ENCODE assay signal across 14 cellular contexts in the genomic region with DNA sequence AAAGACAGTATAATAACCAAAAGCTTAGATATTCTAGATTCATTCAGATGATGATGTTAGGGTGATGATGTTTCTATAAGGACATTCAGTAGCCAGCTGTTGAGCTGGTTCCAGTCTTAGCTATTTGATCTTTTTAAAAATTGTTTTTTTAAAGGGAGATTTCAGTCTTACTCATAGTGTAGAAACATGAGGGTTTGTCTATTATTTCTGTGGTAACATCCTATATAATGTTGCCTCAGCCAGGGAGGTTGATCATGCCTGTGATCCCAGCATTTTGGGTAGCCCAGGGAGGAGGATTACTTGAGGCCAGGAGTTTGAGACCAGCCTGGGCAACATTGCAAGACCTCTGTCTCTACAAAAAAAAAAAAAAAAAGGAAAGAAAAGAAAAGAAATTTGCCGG.
DNase-seq lines count a peak whose midpoint lies in the region; ATAC-seq and TF ChIP-seq lines count a peak whose summit lies in the region.
"Had no signal": no experiment of that assay in that cellular context is flagged by ENCODE, and none has a peak within 500 bp of the region (broad histone marks: within the 10 kb centered on the region; RNA-seq: fewer than 3 reads in every experiment).

No MANE protein-coding gene starts in this region.

- intact Hi-C loops in naive thymus-derived CD4-positive, alpha-beta T cell (cut with micrococcal nuclease), result no loop called here

- H3K4me3 ChIP-seq in CD4-positive, CD25-positive, alpha-beta regulatory T cell (ENCODE audit: low read depth, low read length), result peak overlapping the region; percentile 26
- no peak overlapping the region for H3K4me3 ChIP-seq in naive thymus-derived CD4-positive, alpha-beta T cell (ENCODE audit: low read length)
- H3K4me3 ChIP-seq in hepatocyte, result no peak overlapping the region

- no peak for TF ChIP-seq CTCF in hepatocyte (IDR thresholded peaks at IDR 0.05; ENCODE audit: poor library complexity)

- H3K27me3 ChIP-seq in CD4-positive, CD25-positive, alpha-beta regulatory T cell (ENCODE audit: control insufficient read depth, insufficient read depth, low read length), result no peaks in the 10 kb centered on the region
- H3K27me3 ChIP-seq in naive thymus-derived CD4-positive, alpha-beta T cell (ENCODE audit: control insufficient read depth in 2 of 2, insufficient read depth in 2 of 2, low read length in 2 of 2), result no peaks in the 10 kb centered on the region
- H3K27me3 ChIP-seq in hepatocyte, result peaks cover 7% of the 10 kb centered on the region

- peaks cover 27 to 48% (median 44%) of the 10 kb centered on the region in 4 donors for H3K4me1 Mint-ChIP-seq in CD4-positive, CD25-positive, alpha-beta regulatory T cell
- H3K4me1 Mint-ChIP-seq in naive thymus-derived CD4-positive, alpha-beta T cell, result peaks cover 21 to 41% (median 37%) of the 10 kb centered on the region in 7 donors

- POLR2A ChIA-PET in naive thymus-derived CD4-positive, alpha-beta T cell (lab: Charles Lee), result no interaction called here

- no peaks in the 10 kb centered on the region for H4K20me1 ChIP-seq in hepatocyte (ENCODE audit: insufficient read depth, poor library complexity, severe bottlenecking)

- no peaks in the 10 kb centered on the region for H3K9me3 ChIP-seq in CD4-positive, CD25-positive, alpha-beta regulatory T cell (ENCODE audit: control insufficient read depth in 2 of 2, low read length in 2 of 2)
- H3K9me3 ChIP-seq in naive thymus-derived CD4-positive, alpha-beta T cell (ENCODE audit: control insufficient read depth in 2 of 3, low read length in 3 of 3), result no peaks in the 10 kb centered on the region
- no peaks in the 10 kb centered on the region for H3K9me3 ChIP-seq in hepatocyte (ENCODE audit: low read depth)

- WGBS in hepatocyte (ENCODE audit: low lambda C conversion rate, missing lambda C conversion rate), result 75% methylated on average over 1 of the region's 1 CpG

- no peaks in the 10 kb centered on the region for H3K9me2 ChIP-seq in hepatocyte (replicated peaks; ENCODE audit: insufficient read depth)

- ATAC-seq in CD4-positive, CD25-positive, alpha-beta regulatory T cell (ENCODE audit: low read depth in 2 of 2), result no peak
- peak; percentile 23 for ATAC-seq in HG02870 (IDR thresholded peaks at IDR 0.05; ENCODE audit: unreplicated experiment)
- ATAC-seq in naive thymus-derived CD4-positive, alpha-beta T cell, result no peak
- ATAC-seq in GM21825 (IDR thresholded peaks at IDR 0.05; ENCODE audit: unreplicated experiment), result no peak

- CTCF ChIA-PET in naive thymus-derived CD4-positive, alpha-beta T cell (lab: Charles Lee), result interaction anchor here (1.2 kb wide), 1 partner anchor 13 kb away, joined by 3 read pairs; no protein-coding TSS in a partner anchor

- no peaks in the 10 kb centered on the region for H3K79me2 ChIP-seq in hepatocyte

- H3K27ac Mint-ChIP-seq in CD4-positive, CD25-positive, alpha-beta regulatory T cell, result peak overlapping the region; percentile 78 to 89 (median 82)
- peak overlapping the region in 5 of 9 donors; percentile 21 to 82 (median 48) for H3K27ac Mint-ChIP-seq in naive thymus-derived CD4-positive, alpha-beta T cell
- H3K27ac Mint-ChIP-seq: progenitor cell of endocrine pancreas had no signal

- DNase-seq in CD4-positive, CD25-positive, alpha-beta regulatory T cell, result peak in 1 of 3 donors; percentile 20
- peak; percentile 22 for DNase-seq in amniotic epithelial cell (ENCODE audit: low read depth)
- no peak for DNase-seq in naive thymus-derived CD4-positive, alpha-beta T cell
- no peak for DNase-seq in NCI-H187 treated with DMSO at 0.1 percent for 48 hours (lab: John Stamatoyannopoulos, UW)
- DNase-seq in hepatocyte (ENCODE audit: low spot score), result no peak
- no peak for DNase-seq in NCI-H2107 treated with DMSO at 0.1 percent for 48 hours (lab: John Stamatoyannopoulos, UW; ENCODE audit: unreplicated experiment)
- DNase-seq: dermis blood vessel endothelial cell; NCI-H1105 treated with DMSO at 0.1 percent for 48 hours; NCI-H510A; stimulated activated naive CD4-positive, alpha-beta T cell had no signal

- peaks cover 12% of the 10 kb centered on the region for H3K4me1 ChIP-seq in CD4-positive, CD25-positive, alpha-beta regulatory T cell (ENCODE audit: control insufficient read depth, insufficient read depth, low read length, poor library complexity, severe bottlenecking)
- peaks cover 0 to 10% of the 10 kb centered on the region in 2 donors for H3K4me1 ChIP-seq in naive thymus-derived CD4-positive, alpha-beta T cell (ENCODE audit: control insufficient read depth in 2 of 2, insufficient read depth in 2 of 2, low read length in 2 of 2)
- peaks cover 7% of the 10 kb centered on the region for H3K4me1 ChIP-seq in hepatocyte (ENCODE audit: insufficient read depth)

- H3K27ac ChIP-seq in CD4-positive, CD25-positive, alpha-beta regulatory T cell (ENCODE audit: insufficient read depth, low read length, poor library complexity, severe bottlenecking), result no peak overlapping the region
- no peak overlapping the region for H3K27ac ChIP-seq in naive thymus-derived CD4-positive, alpha-beta T cell (ENCODE audit: low read depth, low read length)
- H3K27ac ChIP-seq in hepatocyte, result no peak overlapping the region

- peaks cover 44% of the 10 kb centered on the region for H3K36me3 ChIP-seq in CD4-positive, CD25-positive, alpha-beta regulatory T cell (ENCODE audit: control insufficient read depth, insufficient read depth, low read length)
- peaks cover 3 to 60% (median 11%) of the 10 kb centered on the region in 3 experiments for H3K36me3 ChIP-seq in naive thymus-derived CD4-positive, alpha-beta T cell (ENCODE audit: control insufficient read depth in 2 of 3, insufficient read depth in 3 of 3, low read length in 3 of 3)
- H3K36me3 ChIP-seq in hepatocyte (replicated peaks; ENCODE audit: insufficient read depth, low read depth), result no peaks in the 10 kb centered on the region

- no peaks in the 10 kb centered on the region for H3K27me3 Mint-ChIP-seq in CD4-positive, CD25-positive, alpha-beta regulatory T cell
- H3K27me3 Mint-ChIP-seq in naive thymus-derived CD4-positive, alpha-beta T cell, result no peaks in the 10 kb centered on the region
- H3K27me3 Mint-ChIP-seq: CD4-positive, alpha-beta memory T cell had no signal

- peak overlapping the region in 1 of 4 donors; percentile 26 for H3K4me3 Mint-ChIP-seq in CD4-positive, CD25-positive, alpha-beta regulatory T cell
- peak overlapping the region in 3 of 10 donors; percentile 2 to 52 (median 23) for H3K4me3 Mint-ChIP-seq in naive thymus-derived CD4-positive, alpha-beta T cell

- H3K9me3 Mint-ChIP-seq in CD4-positive, CD25-positive, alpha-beta regulatory T cell, result peaks cover 0 to 1% (median 0%) of the 10 kb centered on the region in 7 donors
- no peaks in the 10 kb centered on the region for H3K9me3 Mint-ChIP-seq in naive thymus-derived CD4-positive, alpha-beta T cell
- H3K9me3 Mint-ChIP-seq: CD4-positive, alpha-beta memory T cell had no signal

- peaks cover 64% of the 10 kb centered on the region for H3K36me3 Mint-ChIP-seq in CD4-positive, CD25-positive, alpha-beta regulatory T cell
- peaks cover 14 to 66% (median 45%) of the 10 kb centered on the region in 5 donors for H3K36me3 Mint-ChIP-seq in naive thymus-derived CD4-positive, alpha-beta T cell

- no peak overlapping the region for H2AFZ ChIP-seq in hepatocyte

- no peak overlapping the region for H3K4me2 ChIP-seq in hepatocyte
